Comparison of ENCODE assay signal across 19 cellular contexts in genomic region chr20:38810926-38811325, GRCh38. TPM values are rescaled to one million over a fixed set of nuclear protein-coding genes. Genes with fewer than 3 reads are reported as not detected.
DNase-seq lines count a peak whose midpoint lies in the region; ATAC-seq and TF ChIP-seq lines count a peak whose summit lies in the region.
"Had no signal": no experiment of that assay in that cellular context is flagged by ENCODE, and none has a peak within 500 bp of the region (broad histone marks: within the 10 kb centered on the region; RNA-seq: fewer than 3 reads in every experiment).

No MANE protein-coding gene starts in this region.

- H3K27me3 ChIP-seq in BLaER1 (no peaks in the 10 kb centered on the region), SJCRH30 (no peaks in the 10 kb centered on the region), endodermal cell (ENCODE audit: control insufficient read depth, insufficient read depth, low read length, poor library complexity, severe bottlenecking) (no peaks in the 10 kb centered on the region), SK-N-SH (ENCODE audit: insufficient read depth) (peaks cover 24% of the 10 kb centered on the region), mammary epithelial cell (ENCODE audit: insufficient read depth, low read length) (peaks cover 12% of the 10 kb centered on the region)
- H3K27me3 ChIP-seq in CD4-positive, alpha-beta T cell (ENCODE audit: control insufficient read depth, insufficient read depth, low read length) = no peaks in the 10 kb centered on the region

- peak overlapping the region; percentile 72 for H3K27ac ChIP-seq in BLaER1
- no peak overlapping the region for H3K27ac ChIP-seq in CD4-positive, alpha-beta T cell (ENCODE audit: low read depth, low read length)
- peak overlapping the region; percentile 94 for H3K27ac ChIP-seq in SJCRH30
- H3K27ac ChIP-seq in endodermal cell (ENCODE audit: low read depth, low read length) = no peak overlapping the region
- no peak overlapping the region for H3K27ac ChIP-seq in coronary artery
- H3K27ac ChIP-seq in SK-N-SH (ENCODE audit: low read depth in 2 of 2, low read length in 1 of 2) = no peak overlapping the region
- H3K27ac ChIP-seq in mammary epithelial cell (ENCODE audit: insufficient read depth, low read depth, low read length) = no peak overlapping the region
- H3K27ac ChIP-seq: body of pancreas, right lobe of liver, upper lobe of right lung had no signal

- dilution Hi-C loops in mammary epithelial cell (cut with HindIII; ENCODE audit: low sequenced_read_pairs) = no loop called here

- in situ Hi-C loops in mammary epithelial cell (cut with MboI; ENCODE audit: low sequenced_read_pairs in 2 of 2) = no loop called here

- no TSS peak for BruUV-seq in mammary epithelial cell (replicated peaks; lab: Mats Ljungman, UMichigan)

- H3K9me2 ChIP-seq in SK-N-SH = no peaks in the 10 kb centered on the region

- POLR2A ChIA-PET in CD4-positive, alpha-beta T cell (lab: Charles Lee) = no interaction called here
- POLR2A ChIA-PET in SK-N-SH (lab: Yijun Ruan, JAX) = no interaction called here

- intact Hi-C loops in CD4-positive, alpha-beta T cell (cut with DNase I, micrococcal nuclease) = no loop called here
- intact Hi-C loops in mammary epithelial cell (cut with micrococcal nuclease) = no loop called here

- no peak for ATAC-seq in CD4-positive, alpha-beta T cell (ENCODE audit: poor library complexity)
- ATAC-seq: activated CD4-positive, CD25-positive, alpha-beta regulatory T cell treated with anti-CD3 and anti-CD28 coated beads, Interleukin-2, amount 50 U/mL, for 24 hours; body of pancreas; heart right ventricle; right lobe of liver; upper lobe of right lung had no signal

- peak overlapping the region; percentile 1 for H3K4me3 Mint-ChIP-seq in CD4-positive, alpha-beta T cell
- no peak overlapping the region for H3K4me3 Mint-ChIP-seq in endodermal cell
- H3K4me3 Mint-ChIP-seq: activated naive CD8-positive, alpha-beta T cell treated with anti-CD3 and anti-CD28 coated beads, Interleukin-2, amount 10 ng/mL, durations not matched to agents 7 days and 5 days had no signal

- H3K4me1 ChIP-seq in BLaER1 (peaks cover 73% of the 10 kb centered on the region), SJCRH30 (peaks cover 47% of the 10 kb centered on the region), endodermal cell (ENCODE audit: control insufficient read depth, insufficient read depth, low read length) (peaks cover 3% of the 10 kb centered on the region), SK-N-SH (ENCODE audit: control insufficient read depth in 1 of 2, insufficient read depth in 2 of 2, low read depth in 1 of 2, low read length in 1 of 2) (peaks cover 0 to 26% of the 10 kb centered on the region in 2 experiments; a peak in 1 of 4 replicates), mammary epithelial cell (ENCODE audit: insufficient read depth, low read length) (peaks cover under 1% of the 10 kb centered on the region)

- DNase-seq in CD4-positive, alpha-beta T cell = no peak
- DNase-seq in SJCRH30 (peak; percentile 83 to 92), endodermal cell (peak; percentile 26), coronary artery (ENCODE audit: low spot score) (no peak), SK-N-SH (no peak), GM19240 (ENCODE audit: insufficient read length, low spot score) (no peak), mammary epithelial cell (no peak)
- DNase-seq: activated naive CD8-positive, alpha-beta T cell treated with anti-CD3 and anti-CD28 coated beads, Interleukin-2, amount 10 ng/mL, durations not matched to agents 7 days and 5 days; body of pancreas; HCEC 1CT; heart right ventricle; NCI-H1417; NCI-H526; right lobe of liver; T1000; upper lobe of right lung had no signal

- H3K27me3 Mint-ChIP-seq in CD4-positive, alpha-beta T cell = no peaks in the 10 kb centered on the region
- peaks cover 9% of the 10 kb centered on the region for H3K27me3 Mint-ChIP-seq in endodermal cell (ENCODE audit: insufficient read depth)
- H3K27me3 Mint-ChIP-seq: activated naive CD8-positive, alpha-beta T cell treated with anti-CD3 and anti-CD28 coated beads, Interleukin-2, amount 10 ng/mL, durations not matched to agents 7 days and 5 days had no signal

- H3K4me1 Mint-ChIP-seq in CD4-positive, alpha-beta T cell (ENCODE audit: low read depth) = peaks cover 83% of the 10 kb centered on the region
- H3K4me1 Mint-ChIP-seq in endodermal cell = peaks cover 12% of the 10 kb centered on the region

- H3K27ac Mint-ChIP-seq in CD4-positive, alpha-beta T cell = peak overlapping the region; percentile 93
- no peak overlapping the region for H3K27ac Mint-ChIP-seq in endodermal cell
- H3K27ac Mint-ChIP-seq: activated naive CD8-positive, alpha-beta T cell treated with anti-CD3 and anti-CD28 coated beads, Interleukin-2, amount 10 ng/mL, durations not matched to agents 7 days and 5 days had no signal

- H3K4me3 ChIP-seq in BLaER1 (no peak overlapping the region), SJCRH30 (no peak overlapping the region), endodermal cell (ENCODE audit: low read length) (no peak overlapping the region), coronary artery (no peak overlapping the region), SK-N-SH (ENCODE audit: low read depth in 2 of 2, low read length in 1 of 2) (no peak overlapping the region), mammary epithelial cell (replicated peaks in 1 of 3; ENCODE audit: insufficient read depth in 1 of 3, low read depth in 2 of 3, low read length in 3 of 3) (no peak overlapping the region)
- H3K4me3 ChIP-seq: body of pancreas, heart right ventricle, right lobe of liver, upper lobe of right lung had no signal

- no peaks in the 10 kb centered on the region for H3K9me3 Mint-ChIP-seq in CD4-positive, alpha-beta T cell
- H3K9me3 Mint-ChIP-seq in endodermal cell = no peaks in the 10 kb centered on the region
- H3K9me3 Mint-ChIP-seq: activated naive CD8-positive, alpha-beta T cell treated with anti-CD3 and anti-CD28 coated beads, Interleukin-2, amount 10 ng/mL, durations not matched to agents 7 days and 5 days had no signal

- no peak overlapping the region for H2AFZ ChIP-seq in SK-N-SH (ENCODE audit: low read depth)
- no peak overlapping the region for H2AFZ ChIP-seq in mammary epithelial cell (ENCODE audit: low read depth, low read length)

- no peak for TF ChIP-seq RAD21 in SK-N-SH (IDR thresholded peaks at IDR 0.05; ENCODE audit: low read length)

- H3K4me2 ChIP-seq in BLaER1 = peak overlapping the region; percentile 93
- no peak overlapping the region for H3K4me2 ChIP-seq in SK-N-SH
- H3K4me2 ChIP-seq in mammary epithelial cell (ENCODE audit: insufficient read depth, low read depth, low read length) = no peak overlapping the region

- no peak for TF ChIP-seq EP300 in SK-N-SH (IDR thresholded peaks at IDR 0.05; ENCODE audit: borderline replicate concordance in 1 of 2, low read depth in 1 of 2, low read length in 1 of 2)

- CTCF ChIA-PET in CD4-positive, alpha-beta T cell (lab: Charles Lee) = no interaction called here
- CTCF ChIA-PET in SK-N-SH (lab: Yijun Ruan, JAX) = no interaction called here
- CTCF ChIA-PET in mammary epithelial cell (lab: Charles Lee; ENCODE audit: low non-redundant PET) = no interaction called here

- H3K9me3 ChIP-seq in BLaER1 (0 out of 2 replicates have a peak, but pooled peaks cover under 1% of the 10 kb centered on the region), SJCRH30 (replicated peaks) (no peaks in the 10 kb centered on the region), endodermal cell (ENCODE audit: control insufficient read depth, low read length) (no peaks in the 10 kb centered on the region), SK-N-SH (no peaks in the 10 kb centered on the region), mammary epithelial cell (replicated peaks; ENCODE audit: insufficient read depth, low read length) (no peaks in the 10 kb centered on the region)
- no peaks in the 10 kb centered on the region for H3K9me3 ChIP-seq in CD4-positive, alpha-beta T cell (ENCODE audit: control insufficient read depth, low read length)
- H3K9me3 ChIP-seq: body of pancreas, heart right ventricle, right lobe of liver, upper lobe of right lung had no signal

- no peaks in the 10 kb centered on the region for H3K36me3 ChIP-seq in BLaER1
- no peaks in the 10 kb centered on the region for H3K36me3 ChIP-seq in SJCRH30
- peaks cover 16% of the 10 kb centered on the region for H3K36me3 ChIP-seq in endodermal cell (ENCODE audit: control insufficient read depth, insufficient read depth, low read length)
- no peaks in the 10 kb centered on the region for H3K36me3 ChIP-seq in SK-N-SH (replicated peaks in 1 of 2; ENCODE audit: control insufficient read depth in 1 of 2, insufficient read depth in 2 of 2, low read length in 1 of 2)
- no peaks in the 10 kb centered on the region for H3K36me3 ChIP-seq in mammary epithelial cell (ENCODE audit: insufficient read depth, low read length)
- H3K36me3 ChIP-seq: right lobe of liver, upper lobe of right lung had no signal

- WGBS in endodermal cell (ENCODE audit: insufficient coverage in 1 of 2, insufficient read length in 1 of 2), 2 experiments = 79 to 90% methylated on average over 3 to 4 of the region's 4 CpGs
- WGBS in SK-N-SH (ENCODE audit: low lambda C conversion rate) = 51% methylated on average over 4 of the region's 4 CpGs
- 80% methylated on average over 4 of the region's 4 CpGs for WGBS in mammary epithelial cell (ENCODE audit: low coverage, missing lambda C conversion rate)

- H3K79me2 ChIP-seq in SK-N-SH (ENCODE audit: insufficient read depth) = no peaks in the 10 kb centered on the region
- H3K79me2 ChIP-seq in mammary epithelial cell (ENCODE audit: insufficient read depth, low read length) = no peaks in the 10 kb centered on the region

- no peak for TF ChIP-seq CTCF in CD4-positive, alpha-beta T cell (IDR thresholded peaks at IDR 0.05)
- no peak for TF ChIP-seq CTCF in endodermal cell (conservative IDR thresholded peaks at IDR 0.05)
- TF ChIP-seq CTCF in coronary artery (IDR thresholded peaks at IDR 0.05) = no peak
- no peak for TF ChIP-seq CTCF in SK-N-SH (IDR thresholded peaks at IDR 0.05)
- no peak for TF ChIP-seq CTCF in mammary epithelial cell (conservative IDR thresholded peaks at IDR 0.05 in 1 of 2, IDR thresholded peaks at IDR 0.05 in 1 of 2; ENCODE audit: extremely low read depth in 1 of 2, insufficient read depth in 1 of 2, low read depth in 1 of 2, low read length in 2 of 2)

- H4K20me1 ChIP-seq in BLaER1 (peaks cover 42% of the 10 kb centered on the region), SK-N-SH (ENCODE audit: insufficient read depth) (no peaks in the 10 kb centered on the region), mammary epithelial cell (ENCODE audit: insufficient read depth, low read length) (no peaks in the 10 kb centered on the region)

- no peak overlapping the region for H3K9ac ChIP-seq in BLaER1
- H3K9ac ChIP-seq in endodermal cell (ENCODE audit: extremely low read depth, low read length, poor library complexity, severe bottlenecking) = no peak overlapping the region
- H3K9ac ChIP-seq in SK-N-SH = no peak overlapping the region
- no peak overlapping the region for H3K9ac ChIP-seq in mammary epithelial cell (ENCODE audit: insufficient read depth, low read length)

- H3F3A ChIP-seq in SK-N-SH (replicated peaks; ENCODE audit: insufficient read depth) = no peaks in the 10 kb centered on the region

- peaks cover 59% of the 10 kb centered on the region for H3K36me3 Mint-ChIP-seq in CD4-positive, alpha-beta T cell (ENCODE audit: low read depth)
- peaks cover 18% of the 10 kb centered on the region for H3K36me3 Mint-ChIP-seq in endodermal cell (ENCODE audit: low read depth)

RNA-seq across cellular contexts. Expression of gene PPP1R16B, which starts 5.4 kb away (rescaled TPM):
- total RNA-seq in CD4-positive, alpha-beta T cell = 10 to 100 TPM; 87.6 to 91.1 TPM
- 34.0 and 36.5 TPM in 2 replicates for total RNA-seq in SJCRH30 (2014; rRNA removed; shearing (Covaris generic))
- total RNA-seq in endodermal cell (10 to 100 TPM in 1 of 2 donors, 1 to 10 TPM in 1; 6.7 to 15.3 TPM), mammary epithelial cell (under 1 TPM in 1 of 2 donors, not detected in 1; under 0.01 TPM)
- 2.5 TPM for polyA plus RNA-seq in endodermal cell (2013, experiment 1 of 2)
- polyA plus RNA-seq in endodermal cell (2013, experiment 2 of 2) = 2.3 TPM
- polyA plus RNA-seq in SK-N-SH (2012; rRNA removed) (0.28 and 0.91 TPM in 2 replicates), mammary epithelial cell (not detected)
- polyA plus RNA-seq in SK-N-SH (2012; cell fraction: cytosol; rRNA removed) = 0.49 and 1.1 TPM in 2 replicates
- 0.61 and 0.90 TPM in 2 replicates for polyA plus RNA-seq in SK-N-SH (2012; cell fraction: nucleus; rRNA removed)
- not detected for polyA minus RNA-seq in mammary epithelial cell
- total RNA-seq: osteocyte had no signal

Comparison
In these comparisons a context has a peak if more than half of its experiments do, and no peak if none do; other contexts are left out.
1. H3K27ac ChIP-seq: peak in BLaER1 (single experiment) and SJCRH30 (single experiment); none in CD4-positive, alpha-beta T cell (single experiment), endodermal cell (single experiment), coronary artery (0 of 2), SK-N-SH (0 of 2) and mammary epithelial cell (single experiment).
2. DNase-seq: peak in SJCRH30 (2 of 2) and endodermal cell (single experiment); none in CD4-positive, alpha-beta T cell (0 of 10), coronary artery (single experiment), SK-N-SH (single experiment), GM19240 (single experiment) and mammary epithelial cell (single experiment).
3. RNA of gene PPP1R16B, which starts 5.4 kb away (total RNA-seq): 87.6 to 91.1 TPM in CD4-positive, alpha-beta T cell, 34.0 to 36.5 TPM in SJCRH30 and 6.7 to 15.3 TPM in endodermal cell; under 0.01 TPM in mammary epithelial cell; every median in the first group is over 4 times any median in the second.